Comparison of ENCODE assay signal across 8 cellular contexts in genomic region chr12:2035421-2036080, GRCh38. TPM values are rescaled to one million over a fixed set of nuclear protein-coding genes. Genes with fewer than 3 reads are reported as not detected.
DNase-seq lines count a peak whose midpoint lies in the region; ATAC-seq lines count a peak whose summit lies in the region.

No MANE protein-coding gene starts in this region.

- no peaks in the 10 kb centered on the region for H3K9me3 Mint-ChIP-seq in T-helper 2 cell treated with Interferon-gamma antibody and Interleukin-4, amounts not matched to agents 5 μg/mL and 100 μg/mL, for 36 hours
- no peaks in the 10 kb centered on the region for H3K9me3 Mint-ChIP-seq in activated CD4-positive, alpha-beta memory T cell treated with anti-CD3 and anti-CD28 coated beads, Interleukin-2, amount 10 ng/mL, durations not matched to agents 7 days and 5 days
- H3K9me3 Mint-ChIP-seq in immature natural killer cell = peaks cover 0 to 2% (median 0%) of the 10 kb centered on the region in 6 donors

- DNase-seq in T-helper 2 cell treated with Interferon-gamma antibody and Interleukin-4, amounts not matched to agents 5 μg/mL and 100 μg/mL, for 36 hours (ENCODE audit: low spot score) = no peak
- DNase-seq in T-helper 2 cell (no peak), immature natural killer cell (no peak), substantia nigra (lab: John Stamatoyannopoulos, UW) (no peak), NCI-H510A treated with DMSO at 0.1 percent for 48 hours (lab: John Stamatoyannopoulos, UW) (no peak)
- no peak for DNase-seq in activated CD4-positive, alpha-beta memory T cell treated with anti-CD3 and anti-CD28 coated beads, Interleukin-2, amount 10 ng/mL, durations not matched to agents 7 days and 5 days

- no peaks in the 10 kb centered on the region for H3K36me3 Mint-ChIP-seq in T-helper 2 cell treated with Interferon-gamma antibody and Interleukin-4, amounts not matched to agents 5 μg/mL and 100 μg/mL, for 36 hours (ENCODE audit: low read depth)
- no peaks in the 10 kb centered on the region for H3K36me3 Mint-ChIP-seq in activated CD4-positive, alpha-beta memory T cell treated with anti-CD3 and anti-CD28 coated beads, Interleukin-2, amount 10 ng/mL, durations not matched to agents 7 days and 5 days (ENCODE audit: low read depth)
- no peaks in the 10 kb centered on the region for H3K36me3 Mint-ChIP-seq in immature natural killer cell

- H3K4me3 Mint-ChIP-seq in T-helper 2 cell treated with Interferon-gamma antibody and Interleukin-4, amounts not matched to agents 5 μg/mL and 100 μg/mL, for 36 hours = peak overlapping the region; percentile 58
- peak overlapping the region; percentile 36 for H3K4me3 Mint-ChIP-seq in activated CD4-positive, alpha-beta memory T cell treated with anti-CD3 and anti-CD28 coated beads, Interleukin-2, amount 10 ng/mL, durations not matched to agents 7 days and 5 days
- H3K4me3 Mint-ChIP-seq in immature natural killer cell = peak overlapping the region; percentile 50 to 75 (median 65)

- H3K27ac ChIP-seq in substantia nigra (ENCODE audit: low read depth, low read length, poor library complexity, severe bottlenecking) = peak overlapping the region; percentile 23

- ATAC-seq in HG03025 (IDR thresholded peaks at IDR 0.05; ENCODE audit: low FRiP score, unreplicated experiment) = no peak
- no peak for ATAC-seq in HG02759 (IDR thresholded peaks at IDR 0.05; ENCODE audit: unreplicated experiment)

- peaks cover 63% of the 10 kb centered on the region for H3K27me3 Mint-ChIP-seq in T-helper 2 cell treated with Interferon-gamma antibody and Interleukin-4, amounts not matched to agents 5 μg/mL and 100 μg/mL, for 36 hours (ENCODE audit: low read depth)
- H3K27me3 Mint-ChIP-seq in activated CD4-positive, alpha-beta memory T cell treated with anti-CD3 and anti-CD28 coated beads, Interleukin-2, amount 10 ng/mL, durations not matched to agents 7 days and 5 days = peaks cover 59% of the 10 kb centered on the region
- peaks cover 10 to 15% (median 12%) of the 10 kb centered on the region in 3 donors for H3K27me3 Mint-ChIP-seq in immature natural killer cell (ENCODE audit: low read depth in 3 of 3)

- CTCF ChIA-PET in activated CD4-positive, alpha-beta memory T cell treated with anti-CD3 and anti-CD28 coated beads, Interleukin-2, amount 10 ng/mL, durations not matched to agents 7 days and 5 days (lab: Charles Lee) = interaction anchor here (0.5 to 1.4 kb wide), 3 partner anchors 240 to 247 kb away, joined by 3 to 7 read pairs (median 6); no protein-coding TSS in a partner anchor

- POLR2A ChIA-PET in activated CD4-positive, alpha-beta memory T cell treated with anti-CD3 and anti-CD28 coated beads, Interleukin-2, amount 10 ng/mL, durations not matched to agents 7 days and 5 days (lab: Charles Lee) = no interaction called here

- H3K27ac Mint-ChIP-seq in T-helper 2 cell treated with Interferon-gamma antibody and Interleukin-4, amounts not matched to agents 5 μg/mL and 100 μg/mL, for 36 hours = no peak overlapping the region
- no peak overlapping the region for H3K27ac Mint-ChIP-seq in activated CD4-positive, alpha-beta memory T cell treated with anti-CD3 and anti-CD28 coated beads, Interleukin-2, amount 10 ng/mL, durations not matched to agents 7 days and 5 days
- H3K27ac Mint-ChIP-seq in immature natural killer cell = no peak overlapping the region

- H3K4me1 Mint-ChIP-seq in T-helper 2 cell treated with Interferon-gamma antibody and Interleukin-4, amounts not matched to agents 5 μg/mL and 100 μg/mL, for 36 hours (ENCODE audit: low read depth) = peaks cover 10% of the 10 kb centered on the region
- H3K4me1 Mint-ChIP-seq in activated CD4-positive, alpha-beta memory T cell treated with anti-CD3 and anti-CD28 coated beads, Interleukin-2, amount 10 ng/mL, durations not matched to agents 7 days and 5 days = peaks cover 12% of the 10 kb centered on the region
- H3K4me1 Mint-ChIP-seq in immature natural killer cell = peaks cover 13 to 17% of the 10 kb centered on the region in 2 donors

RNA-seq across cellular contexts. Expression of gene CACNA1C, which starts 17.2 kb away (rescaled TPM):
- under 1 TPM; 0.30 TPM for total RNA-seq in activated CD4-positive, alpha-beta memory T cell treated with anti-CD3 and anti-CD28 coated beads, Interleukin-2, amount 10 ng/mL, durations not matched to agents 7 days and 5 days
- under 1 TPM; 0.05 to 0.36 (median 0.12) TPM for polyA plus RNA-seq in immature natural killer cell

RNA-seq across cellular contexts. Expression of gene DCP1B, which starts 31.3 kb away (rescaled TPM):
- 10 to 100 TPM; 17.8 to 18.6 TPM for total RNA-seq in activated CD4-positive, alpha-beta memory T cell treated with anti-CD3 and anti-CD28 coated beads, Interleukin-2, amount 10 ng/mL, durations not matched to agents 7 days and 5 days
- polyA plus RNA-seq in immature natural killer cell = 10 to 100 TPM in 1 of 3 donors, 1 to 10 TPM in 2; 3.5 to 14.0 (median 6.2) TPM
